Comparison of ENCODE assay signal across 26 cellular contexts in the genomic region with DNA sequence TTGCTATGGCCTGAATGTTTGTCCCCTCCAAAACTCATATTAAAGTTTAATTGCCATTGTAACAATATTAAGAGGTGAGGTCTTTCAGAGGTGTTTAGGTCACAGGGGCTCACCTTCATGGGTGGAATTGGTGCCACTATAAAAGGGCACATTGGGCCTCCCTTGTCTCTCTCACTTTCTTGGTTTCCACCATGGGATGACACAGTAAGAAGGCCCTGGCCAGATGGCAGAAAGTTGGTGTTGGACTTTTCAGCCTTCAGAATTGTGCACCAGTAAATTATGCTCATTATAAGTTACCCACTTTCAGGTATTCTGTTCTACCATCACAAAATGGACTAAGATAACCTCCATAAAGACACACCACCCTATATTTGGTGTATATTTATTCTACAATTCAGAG.
"Had no signal": no experiment of that assay in that cellular context is flagged by ENCODE, and none has a peak within 500 bp of the region (broad histone marks: within the 10 kb centered on the region; RNA-seq: fewer than 3 reads in every experiment).

No MANE protein-coding gene starts in this region.

- DNase-seq: stimulated activated CD4-positive, alpha-beta T cell treated with anti-CD3 and anti-CD28 coated beads, Interleukin-2, amount 100 ng/mL, for 48 hours; stimulated activated CD4-positive, alpha-beta T cell treated with anti-CD3 and anti-CD28 coated beads, Interleukin-4, amount 100 ng/mL, for 1 hour; stimulated activated CD4-positive, alpha-beta T cell treated with anti-CD3 and anti-CD28 coated beads, Interleukin-4, amount 100 ng/mL, for 24 hours; stimulated activated CD4-positive, alpha-beta T cell treated with anti-CD3 and anti-CD28 coated beads, Interleukin-4, amount 100 ng/mL, for 4 hours; stimulated activated CD8-positive, alpha-beta memory T cell treated with anti-CD3 and anti-CD28 coated beads, Interleukin-4, amount 100 ng/mL, for 48 hours; stimulated activated naive B cell treated with anti-CD40 and anti-IgM and Interleukin-4, amounts not matched to agents 10 μg/mL and 1 μg/mL and 100 μg/mL, for 72 hours; stimulated activated naive CD4-positive, alpha-beta T cell; stimulated activated naive CD4-positive, alpha-beta T cell treated with Interleukin-2 at 50 U/mL for 16 hours; stimulated activated naive CD8-positive, alpha-beta T cell treated with anti-CD3 and anti-CD28 coated beads, Interleukin-15, amount 100 ng/mL, for 72 hours; stimulated activated naive CD8-positive, alpha-beta T cell treated with anti-CD3 and anti-CD28 coated beads, Interleukin-15, Interleukin-2, amounts not matched to agents 100 U/mL and 50 U/mL, for 24 hours; stomach; substantia nigra; testis; thyroid gland; tibial artery; transverse colon; trophoblast cell; upper lobe of left lung; upper lobe of right lung; uterus had no signal

- H3K4me3 ChIP-seq: stomach, suprapubic skin, testis, thoracic aorta, thyroid gland, tibial artery, tibial nerve, transverse colon, upper lobe of left lung, upper lobe of right lung, uterus, vagina had no signal

- H3K27ac ChIP-seq: stomach, suprapubic skin, testis, thoracic aorta, thyroid gland, tibial artery, tibial nerve, transverse colon, upper lobe of left lung, upper lobe of right lung, uterus, vagina had no signal

- ATAC-seq: stimulated activated memory B cell treated with anti-CD40 and anti-IgM and Interleukin-4, amounts not matched to agents 10 μg/mL and 1 μg/mL and 100 μg/mL, for 72 hours; stimulated activated naive B cell treated with anti-CD40 and anti-IgM and Interleukin-4, amounts not matched to agents 10 μg/mL and 1 μg/mL and 100 μg/mL, for 72 hours; stimulated activated naive CD8-positive, alpha-beta T cell treated with anti-CD3 and anti-CD28 coated beads, Interleukin-15, amount 100 ng/mL, for 72 hours; stimulated activated naive CD8-positive, alpha-beta T cell treated with anti-CD3 and anti-CD28 coated beads, Interleukin-15, Interleukin-2, amounts not matched to agents 100 U/mL and 50 U/mL, for 24 hours had no signal

- H3K27me3 ChIP-seq: stomach, suprapubic skin, testis, thyroid gland, tibial artery, tibial nerve, transverse colon, upper lobe of left lung, upper lobe of right lung, uterus, vagina had no signal

- H3K36me3 ChIP-seq: stomach, suprapubic skin, thoracic aorta, thyroid gland, tibial artery, tibial nerve, transverse colon, upper lobe of left lung, upper lobe of right lung, uterus, vagina had no signal

- FAIRE-seq: urothelium cell line had no signal

- H3K9me3 ChIP-seq: stomach, suprapubic skin, testis, thoracic aorta, thyroid gland, tibial artery, tibial nerve, transverse colon, upper lobe of left lung, upper lobe of right lung, uterus, vagina had no signal

- H3K4me1 ChIP-seq: stomach, suprapubic skin, testis, thyroid gland, tibial artery, tibial nerve, transverse colon, upper lobe of left lung, upper lobe of right lung, uterus, vagina had no signal
